Comparison of ENCODE assay signal across 1 cellular context in the genomic region with DNA sequence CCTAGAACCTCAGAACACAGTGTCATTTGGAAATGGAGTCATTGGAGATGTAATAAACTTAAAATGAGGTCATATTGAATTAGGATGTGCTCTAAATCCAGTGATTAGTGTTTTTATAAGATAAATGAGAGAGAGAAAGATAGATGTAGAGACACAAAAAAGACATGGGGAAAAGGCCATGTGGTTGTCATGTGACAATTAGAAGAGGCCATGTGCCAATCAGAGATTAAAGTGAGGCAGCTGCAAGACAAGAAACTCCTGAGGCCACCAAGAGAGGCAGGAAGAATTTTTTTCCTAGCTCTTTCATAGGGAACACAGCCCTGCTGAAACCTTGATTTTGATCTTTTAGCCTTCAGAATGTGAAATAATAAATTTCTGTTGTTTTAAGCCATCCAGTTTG.
TF ChIP-seq lines count a peak whose summit lies in the region.

No MANE protein-coding gene starts in this region.

TF ChIP-seq in GM23338, 12 proteins besides CTCF, POLR2A, EP300 and RAD21 (continued from another document):
- TF ChIP-seq EZH2 (IDR thresholded peaks at IDR 0.05; ENCODE audit: low read depth, unreplicated experiment) (no peak), ZNF331 (CRISPR knock-in tag; IDR thresholded peaks at IDR 0.05; ENCODE audit: low read depth) (no peak), EZH2phosphoT487 (IDR thresholded peaks at IDR 0.05; ENCODE audit: unreplicated experiment) (no peak), JUNB (IDR thresholded peaks at IDR 0.05; ENCODE audit: unreplicated experiment) (no peak)
- TF ChIP-seq, protein P1, sequence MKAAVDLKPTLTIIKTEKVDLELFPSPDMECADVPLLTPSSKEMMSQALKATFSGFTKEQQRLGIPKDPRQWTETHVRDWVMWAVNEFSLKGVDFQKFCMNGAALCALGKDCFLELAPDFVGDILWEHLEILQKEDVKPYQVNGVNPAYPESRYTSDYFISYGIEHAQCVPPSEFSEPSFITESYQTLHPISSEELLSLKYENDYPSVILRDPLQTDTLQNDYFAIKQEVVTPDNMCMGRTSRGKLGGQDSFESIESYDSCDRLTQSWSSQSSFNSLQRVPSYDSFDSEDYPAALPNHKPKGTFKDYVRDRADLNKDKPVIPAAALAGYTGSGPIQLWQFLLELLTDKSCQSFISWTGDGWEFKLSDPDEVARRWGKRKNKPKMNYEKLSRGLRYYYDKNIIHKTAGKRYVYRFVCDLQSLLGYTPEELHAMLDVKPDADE (IDR thresholded peaks at IDR 0.05): no peak
